ENCODE assay signal across 22 cellular contexts in the genomic region with DNA sequence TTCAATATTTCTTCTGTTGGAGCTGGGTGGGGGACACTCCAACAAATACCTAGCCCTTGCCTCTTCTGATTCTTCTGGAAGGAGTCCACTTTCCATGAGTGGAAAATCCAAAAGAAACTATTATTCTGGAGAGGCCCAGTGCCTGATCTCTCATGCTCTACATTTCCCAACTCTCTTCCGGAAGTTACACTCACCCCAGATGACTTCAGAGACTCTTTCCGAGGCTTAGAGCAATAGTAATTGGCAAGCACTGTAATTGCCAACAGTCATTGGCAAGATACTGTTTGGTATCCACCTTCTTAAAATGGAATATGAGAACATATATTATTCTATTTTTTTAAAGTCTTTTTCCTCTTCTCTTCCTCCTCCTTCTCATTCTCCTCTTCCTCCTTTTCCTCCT.
"Had no signal": no experiment of that assay in that cellular context is flagged by ENCODE, and none has a peak within 500 bp of the region (broad histone marks: within the 10 kb centered on the region; RNA-seq: fewer than 3 reads in every experiment).

No MANE protein-coding gene starts in this region.

- FAIRE-seq: endothelial cell of umbilical vein had no signal

- H3K36me3 Mint-ChIP-seq: activated CD8-positive, alpha-beta memory T cell treated with anti-CD3 and anti-CD28 coated beads, Interleukin-2, amount 10 ng/mL, durations not matched to agents 7 days and 5 days had no signal

- H3K27ac Mint-ChIP-seq: activated CD8-positive, alpha-beta memory T cell treated with anti-CD3 and anti-CD28 coated beads, Interleukin-2, amount 10 ng/mL, durations not matched to agents 7 days and 5 days; nephron had no signal

- H3K27me3 ChIP-seq: ascending aorta, foreskin keratinocyte, transverse colon, uterus had no signal

- H3K4me3 ChIP-seq: ascending aorta, esophagus squamous epithelium, hepatocyte, spleen, transverse colon, uterus had no signal

- H3K9me3 ChIP-seq: ascending aorta, esophagus squamous epithelium, spleen, transverse colon, uterus had no signal

- DNase-seq: activated CD4-positive, alpha-beta T cell treated with anti-CD3 and anti-CD28 coated beads for 1 hour; activated CD4-positive, alpha-beta T cell treated with anti-CD3 and anti-CD28 coated beads, Interleukin-2, amount 50 U/mL, for 48 hours; activated CD8-positive, alpha-beta memory T cell treated with anti-CD3 and anti-CD28 coated beads, Interleukin-2, amount 10 ng/mL, durations not matched to agents 7 days and 5 days; activated effector memory CD4-positive, alpha-beta T cell treated with Interleukin-2 at 50 U/mL for 16 hours; activated naive CD4-positive, alpha-beta T cell treated with anti-CD3 and anti-CD28 coated beads, Interleukin-2, amount 50 U/mL, for 16 hours; activated T-cell treated with anti-CD3 and anti-CD28 coated beads, Interleukin-2, amount 50 U/mL, for 1 hour; effector memory CD4-positive, alpha-beta T cell; esophagus squamous epithelium; left cardiac atrium; posterior cingulate gyrus; spleen; stimulated activated CD8-positive, alpha-beta memory T cell treated with anti-CD3 and anti-CD28 coated beads, Interleukin-4, amount 100 ng/mL, for 48 hours; stimulated activated naive CD4-positive, alpha-beta T cell treated with Interleukin-2 at 50 U/mL for 16 hours; T-helper 2 cell; transverse colon; uterus; WERI-Rb-1 had no signal

- ATAC-seq: activated CD8-positive, alpha-beta memory T cell treated with anti-CD3 and anti-CD28 coated beads, Interleukin-2, amount 10 ng/mL, durations not matched to agents 7 days and 5 days; foreskin keratinocyte had no signal

- H3K27me3 Mint-ChIP-seq: activated CD8-positive, alpha-beta memory T cell treated with anti-CD3 and anti-CD28 coated beads, Interleukin-2, amount 10 ng/mL, durations not matched to agents 7 days and 5 days had no signal

- H3K36me3 ChIP-seq: ascending aorta, esophagus squamous epithelium, spleen, transverse colon, uterus, WERI-Rb-1 had no signal

- H3K4me1 ChIP-seq: foreskin keratinocyte, transverse colon, uterus had no signal

- H3K4me3 Mint-ChIP-seq: activated CD8-positive, alpha-beta memory T cell treated with anti-CD3 and anti-CD28 coated beads, Interleukin-2, amount 10 ng/mL, durations not matched to agents 7 days and 5 days; nephron had no signal
